1 cellular context compared by ENCODE assay signal in the genomic region with DNA sequence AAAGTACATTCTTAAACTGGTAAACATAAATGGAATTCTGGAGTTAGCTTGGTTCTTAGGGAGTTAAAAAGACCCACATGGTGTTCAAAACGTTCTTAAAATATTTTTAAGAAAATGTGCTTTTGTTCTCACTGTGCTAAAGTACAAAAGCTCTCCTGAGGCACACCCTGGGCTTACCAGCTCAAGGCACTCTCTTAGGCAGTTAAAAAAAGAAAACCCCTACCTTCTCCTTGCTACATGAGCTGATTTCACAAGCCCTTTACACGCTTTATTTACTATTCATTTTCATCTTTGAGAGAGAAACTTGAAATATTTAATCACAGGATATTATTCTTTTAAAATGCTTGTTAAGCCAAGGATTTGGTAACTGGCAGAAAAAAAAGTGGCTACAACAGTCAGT.
TF ChIP-seq lines count a peak whose summit lies in the region.

No MANE protein-coding gene starts in this region.

TF ChIP-seq in endothelial cell of umbilical vein, 7 proteins besides CTCF, POLR2A, EP300 and RAD21 (continued from another document):
- TF ChIP-seq, protein P1, sequence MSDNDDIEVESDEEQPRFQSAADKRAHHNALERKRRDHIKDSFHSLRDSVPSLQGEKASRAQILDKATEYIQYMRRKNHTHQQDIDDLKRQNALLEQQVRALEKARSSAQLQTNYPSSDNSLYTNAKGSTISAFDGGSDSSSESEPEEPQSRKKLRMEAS (IDR thresholded peaks at IDR 0.05; ENCODE audit: insufficient read depth, insufficient read length), result no peak
- no peak for TF ChIP-seq FOS (IDR thresholded peaks at IDR 0.05; ENCODE audit: borderline replicate concordance, insufficient read depth, low read length)
- TF ChIP-seq POLR2AphosphoS5 (IDR thresholded peaks at IDR 0.05; ENCODE audit: insufficient read depth, low read depth, low read length), result no peak
- no peak for TF ChIP-seq MYC (IDR thresholded peaks at IDR 0.05; ENCODE audit: low read depth, low read length)
TF ChIP-seq in endothelial cell of umbilical vein: peak in this region for 0.
